Comparison of ENCODE assay signal across 22 cellular contexts in the genomic region with DNA sequence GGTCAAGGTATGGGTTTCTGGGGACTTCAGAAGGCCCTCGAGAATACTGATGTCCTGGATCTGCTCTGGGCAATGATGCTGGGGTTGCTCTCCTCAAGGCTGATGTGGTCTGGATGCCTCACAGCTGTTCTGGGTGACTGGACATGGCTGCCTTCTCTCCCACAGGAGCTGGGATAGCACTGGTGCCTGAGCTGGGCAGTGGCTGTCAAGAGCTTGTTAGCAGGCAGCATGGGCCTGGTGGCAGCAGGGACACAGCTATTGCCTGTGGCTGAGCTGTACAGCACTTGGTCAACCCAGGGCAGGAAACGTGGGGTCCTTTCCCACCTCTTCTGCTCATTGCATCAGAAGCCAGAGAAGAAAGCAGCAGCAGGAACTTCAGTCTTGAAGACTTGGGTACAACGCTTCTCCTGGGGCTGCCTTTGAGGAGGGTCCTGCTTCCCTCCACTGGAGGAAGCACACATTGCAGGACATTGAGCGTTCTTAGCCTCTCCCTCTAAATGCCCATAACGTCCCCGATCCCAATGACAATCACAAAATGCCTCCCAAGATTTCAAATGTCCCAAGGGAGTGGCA. TPM values are rescaled to one million over a fixed set of nuclear protein-coding genes. Genes with fewer than 3 reads are reported as not detected.
A peak's percentile ranks its signal among the peaks of the same experiment; 100 is the strongest.
DNase-seq lines count a peak whose midpoint lies in the region; ATAC-seq, FAIRE-seq and TF ChIP-seq lines count a peak whose summit lies in the region.
"Had no signal": no experiment of that assay in that cellular context is flagged by ENCODE, and none has a peak within 500 bp of the region (broad histone marks: within the 10 kb centered on the region; RNA-seq: fewer than 3 reads in every experiment).

No MANE protein-coding gene starts in this region.

- H3K9me1 ChIP-seq in K562 (ENCODE audit: control insufficient read depth, insufficient read depth, low read length), result no peaks in the 10 kb centered on the region

- H4K20me1 ChIP-seq in K562 (replicated peaks; ENCODE audit: control insufficient read depth, insufficient read depth, low read length), result peaks cover 7% of the 10 kb centered on the region; the same call in 1 of the 2 replicates

- in situ Hi-C loops in K562 (cut with MboI), result no loop called here

- H3K27me3 Mint-ChIP-seq in nephron progenitor cell (ENCODE audit: low read depth, poor library complexity), result peaks cover 5% of the 10 kb centered on the region

- POLR2A ChIA-PET in K562 (lab: Yijun Ruan, JAX), result interaction anchor here (0.8 kb wide), 1 partner anchor 28 kb away, joined by 3 read pairs; no protein-coding TSS in a partner anchor

- intact Hi-C loops in left ventricle myocardium inferior (cut with micrococcal nuclease), result no loop called here
- intact Hi-C loops in left ventricle myocardium superior (cut with micrococcal nuclease), result no loop called here
- intact Hi-C loops in K562 (cut with micrococcal nuclease), result no loop called here
- intact Hi-C loops in kidney (cut with DNase I), result no loop called here

- H3K36me3 ChIP-seq in left ventricle myocardium inferior (no peaks in the 10 kb centered on the region), K562 (ENCODE audit: control insufficient read depth, insufficient read depth, low read length) (no peaks in the 10 kb centered on the region), kidney (ENCODE audit: control insufficient read depth in 1 of 2, insufficient read depth in 2 of 2, low read length in 2 of 2) (no peaks in the 10 kb centered on the region)
- no peaks in the 10 kb centered on the region for H3K36me3 ChIP-seq in effector memory CD4-positive, alpha-beta T cell (ENCODE audit: control insufficient read depth, insufficient read depth, low read length)

- TF ChIP-seq POLR2A in K562 (conservative IDR thresholded peaks at IDR 0.05), result no peak

- CTCF ChIA-PET in K562 (lab: Yijun Ruan, JAX; ENCODE audit: low intra/inter-chr PET ratio), result no interaction called here

- WGBS in K562 (ENCODE audit: insufficient coverage, low coverage, missing lambda C conversion rate), result 0% methylated on average over 5 of the region's 6 CpGs

- TF ChIP-seq CTCF in left ventricle myocardium inferior (IDR thresholded peaks at IDR 0.05; ENCODE audit: borderline replicate concordance) (no peak), K562 (IDR thresholded peaks at IDR 0.05 in 2 of 3, conservative IDR thresholded peaks at IDR 0.05 in 1 of 3; ENCODE audit: insufficient read depth in 2 of 3, low read depth in 1 of 3, low read length in 3 of 3) (peak in 2 of 3 experiments; percentile 12 to 16; a peak in 1 of 6 replicates), nephron progenitor cell (IDR thresholded peaks at IDR 0.05) (peak; percentile 10), kidney (IDR thresholded peaks at IDR 0.05; ENCODE audit: borderline replicate concordance, extremely low read depth, insufficient read depth) (no peak)

- H3K27ac Mint-ChIP-seq in nephron progenitor cell, result no peak overlapping the region
- H3K27ac Mint-ChIP-seq: HFFc6 had no signal

- H3K27ac ChIP-seq in left ventricle myocardium inferior (replicated peaks) (no peak overlapping the region), K562 (ENCODE audit: extremely low read depth, low read depth, low read length) (no peak overlapping the region), kidney (ENCODE audit: low read depth in 2 of 2, low read length in 2 of 2) (no peak overlapping the region)
- no peak overlapping the region for H3K27ac ChIP-seq in effector memory CD4-positive, alpha-beta T cell (ENCODE audit: insufficient read depth, low read length, poor library complexity, severe bottlenecking)
- H3K27ac ChIP-seq: A549, C4-2B had no signal

- peak; percentile 9 for DNase-seq in left ventricle myocardium inferior
- no peak for DNase-seq in left ventricle myocardium superior
- DNase-seq in K562 (ENCODE audit: extremely low read depth in 1 of 4, low spot score in 3 of 4), result peak in 1 of 4 experiments; percentile 9
- DNase-seq in nephron progenitor cell, result no peak
- no peak for DNase-seq in pons (ENCODE audit: low spot score)
- DNase-seq in kidney, result no peak
- DNase-seq in effector memory CD4-positive, alpha-beta T cell, result no peak
- DNase-seq: DND-41, GDM1, GOT3, HFFc6, KBM-7, NCI-H1092, NCI-H1694, NCI-H226, NCI-H526, OCI-M1 had no signal

- H3K4me3 Mint-ChIP-seq in nephron progenitor cell, result no peak overlapping the region
- H3K4me3 Mint-ChIP-seq: HFFc6 had no signal

- ATAC-seq in left ventricle myocardium superior, result no peak
- ATAC-seq in K562, result peak; percentile 27; the same call in 1 of the 3 replicates
- no peak for ATAC-seq in HG02970 (IDR thresholded peaks at IDR 0.05; ENCODE audit: low FRiP score, unreplicated experiment)
- ATAC-seq: A549, GM12878 had no signal

- no peaks in the 10 kb centered on the region for H3K36me3 Mint-ChIP-seq in nephron progenitor cell (ENCODE audit: low read depth)

- H3K27me3 ChIP-seq in left ventricle myocardium inferior (ENCODE audit: low read depth) (peaks cover 20% of the 10 kb centered on the region), K562 (ENCODE audit: control insufficient read depth in 2 of 2, insufficient read depth in 2 of 2, low read length in 2 of 2) (peaks cover 0 to 9% of the 10 kb centered on the region in 2 experiments; a peak in 3 of 5 replicates)
- no peaks in the 10 kb centered on the region for H3K27me3 ChIP-seq in effector memory CD4-positive, alpha-beta T cell (replicated peaks; ENCODE audit: control insufficient read depth, insufficient read depth, low read length, poor library complexity, severe bottlenecking)

- no peak for TF ChIP-seq EP300 in K562 (IDR thresholded peaks at IDR 0.05; ENCODE audit: low read length)

- H3K9ac ChIP-seq in K562 (ENCODE audit: insufficient read depth in 1 of 2, low read depth in 2 of 2, low read length in 2 of 2) (no peak overlapping the region), kidney (ENCODE audit: low read length in 2 of 2) (no peak overlapping the region)

- peak in 1 of 2 experiments; percentile 15; a peak in 1 of 4 replicates for TF ChIP-seq RAD21 in K562 (CRISPR knock-in tag; conservative IDR thresholded peaks at IDR 0.05 in 1 of 2, IDR thresholded peaks at IDR 0.05 in 1 of 2)

- FAIRE-seq in K562 (lab: Jason Lieb, UNC) (no peak), kidney (lab: Jason Lieb, UNC) (no peak)
- FAIRE-seq: A549, GM12878 had no signal

- BruUV-seq in K562 (replicated peaks; lab: Mats Ljungman, UMichigan), result no TSS peak

- H2AFZ ChIP-seq in K562 (ENCODE audit: low read depth, low read length), result no peak overlapping the region

- H3K79me2 ChIP-seq in K562 (ENCODE audit: control insufficient read depth, insufficient read depth, low read length), result no peaks in the 10 kb centered on the region

- no peaks in the 10 kb centered on the region for H3K9me3 ChIP-seq in left ventricle myocardium inferior (replicated peaks)
- H3K9me3 ChIP-seq in K562 (replicated peaks; ENCODE audit: control insufficient read depth, insufficient read depth, low read depth, low read length), result no peaks in the 10 kb centered on the region
- no peaks in the 10 kb centered on the region for H3K9me3 ChIP-seq in kidney (ENCODE audit: control insufficient read depth in 1 of 2, low read length in 2 of 2)
- H3K9me3 ChIP-seq in effector memory CD4-positive, alpha-beta T cell (ENCODE audit: control insufficient read depth, low read length), result no peaks in the 10 kb centered on the region
- H3K9me3 ChIP-seq: A549 had no signal

- no peaks in the 10 kb centered on the region for H3K9me3 Mint-ChIP-seq in nephron progenitor cell
- H3K9me3 Mint-ChIP-seq: HFFc6 had no signal

- peaks cover 10% of the 10 kb centered on the region for H3K4me1 Mint-ChIP-seq in nephron progenitor cell

- H3K4me2 ChIP-seq in K562 (ENCODE audit: insufficient read depth, low read length), result no peak overlapping the region
- H3K4me2 ChIP-seq: A549 had no signal

- H3K4me3 ChIP-seq in left ventricle myocardium inferior, result no peak overlapping the region
- H3K4me3 ChIP-seq in K562, result no peak overlapping the region
- no peak overlapping the region for H3K4me3 ChIP-seq in kidney (ENCODE audit: low read length in 2 of 2)
- H3K4me3 ChIP-seq in effector memory CD4-positive, alpha-beta T cell (ENCODE audit: insufficient read depth, low read depth, low read length, poor library complexity, severe bottlenecking), result no peak overlapping the region
- H3K4me3 ChIP-seq: A549, GM12878 had no signal

- peaks cover 16% of the 10 kb centered on the region for H3K4me1 ChIP-seq in left ventricle myocardium inferior
- 0 out of 5 replicates have a peak, but pooled peaks cover 0 to 3% of the 10 kb centered on the region in 2 experiments for H3K4me1 ChIP-seq in K562 (replicated peaks in 1 of 2; ENCODE audit: control insufficient read depth in 2 of 2, insufficient read depth in 2 of 2, low read length in 2 of 2)
- H3K4me1 ChIP-seq in kidney (ENCODE audit: control insufficient read depth in 1 of 2, insufficient read depth in 1 of 2, low read depth in 1 of 2, low read length in 2 of 2), result no peaks in the 10 kb centered on the region
- no peaks in the 10 kb centered on the region for H3K4me1 ChIP-seq in effector memory CD4-positive, alpha-beta T cell (ENCODE audit: control insufficient read depth, insufficient read depth, low read length, poor library complexity, severe bottlenecking)
- H3K4me1 ChIP-seq: A549 had no signal

TF ChIP-seq in K562, 482 proteins besides CTCF, POLR2A, EP300 and RAD21 (continues in another document):
- no peak for TF ChIP-seq BRD4 (IDR thresholded peaks at IDR 0.05)
- no peak for TF ChIP-seq TCF3 (CRISPR knock-in tag; IDR thresholded peaks at IDR 0.05)
- no peak for TF ChIP-seq KLF1 (tag; IDR thresholded peaks at IDR 0.05)
- no peak for TF ChIP-seq ZBTB17 (CRISPR knock-in tag; IDR thresholded peaks at IDR 0.05)

RNA-seq across cellular contexts. Expression of gene ADCYAP1R1, which starts 13.0 kb away (rescaled TPM):
- total RNA-seq in left ventricle myocardium inferior, result 2.5 TPM
- 6.0 TPM for total RNA-seq in left ventricle myocardium superior
- not detected in 2 replicates for total RNA-seq in K562 (2011; cell fraction: chromatin; rRNA removed; ENCODE audit: low replicate concordance)
- 0.17 TPM in 1 of 2 replicates, not detected in the other for total RNA-seq in K562 (2011; cell fraction: nucleolus; rRNA removed)
- total RNA-seq in K562 (2011; cell fraction: nucleoplasm; rRNA removed), result not detected in 2 replicates
- not detected in 2 replicates for total RNA-seq in K562 (2014; rRNA removed)
- not detected in 2 replicates for total RNA-seq in K562 (2014; rRNA removed; fragmentation: Illumina TruSeq; extraction: Trizol)
- not detected in 2 replicates for total RNA-seq in K562 (2015; rRNA removed; fragmentation: Illumina TruSeq; extraction: Trizol)
- not detected in 2 replicates for total RNA-seq in K562 (2021)
- 0.03 TPM in 1 of 2 replicates, not detected in the other for polyA plus RNA-seq in K562 (2011; rRNA removed)
- not detected in 2 replicates for polyA plus RNA-seq in K562 (2011; cell fraction: cytosol; rRNA removed)
- polyA plus RNA-seq in K562 (2011; cell fraction: nucleus; rRNA removed), result 0.07 TPM in 1 of 2 replicates, not detected in the other
- polyA plus RNA-seq in K562 (2012), result 0.01 TPM in 1 of 2 replicates, not detected in the other
- polyA plus RNA-seq in K562 (2014; fragmentation: Illumina TruSeq; extraction: Trizol), result not detected in 2 replicates
- polyA plus RNA-seq in K562 (2014; fragmentation: Nextera tagmentation; extraction: Ambion mirVana), result not detected
- polyA plus RNA-seq in K562 (2014; rRNA removed), result 0.07 TPM in 1 of 2 replicates, not detected in the other
- polyA minus RNA-seq in K562 (2011; rRNA and poly(A)+ RNA removed), result not detected in 2 replicates
- not detected in 2 replicates for polyA minus RNA-seq in K562 (2011; cell fraction: cytosol; rRNA and poly(A)+ RNA removed)
- polyA minus RNA-seq in K562 (2011; cell fraction: nucleus; rRNA and poly(A)+ RNA removed), result not detected in 2 replicates
- not detected for total RNA-seq in kidney
- not detected for polyA plus RNA-seq in kidney (ENCODE audit: insufficient read depth, low read depth, low replicate concordance)
- total RNA-seq: GM12878, RPMI7951 had no signal
- polyA plus RNA-seq: GM12878 had no signal

Comparison
In these comparisons a context has a peak if more than half of its experiments do, and no peak if none do; other contexts are left out.
1. CTCF ChIP-seq: peak in K562 (2 of 3) and nephron progenitor cell (single experiment); none in left ventricle myocardium inferior (single experiment) and kidney (single experiment).